Comparison of ENCODE assay signal across 18 cellular contexts in the genomic region with DNA sequence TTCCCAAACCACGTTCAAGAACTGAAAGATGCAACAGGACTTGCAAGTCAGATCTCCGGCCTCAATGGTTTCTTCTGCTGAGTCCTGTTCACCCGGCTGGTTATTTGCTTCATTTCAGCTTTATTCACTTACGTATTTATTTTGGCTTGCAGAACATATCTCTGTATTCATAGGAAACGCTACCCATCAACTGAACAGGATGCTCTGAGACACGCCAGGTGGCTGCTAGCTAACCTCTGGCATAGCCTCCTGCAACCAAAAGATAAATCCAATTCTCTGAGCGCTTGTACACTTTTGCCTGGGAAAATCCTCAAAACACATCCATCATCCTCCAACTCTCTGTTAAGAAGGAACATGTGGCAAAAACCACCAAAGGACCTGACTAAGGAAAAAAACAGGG.
"Had no signal": no experiment of that assay in that cellular context is flagged by ENCODE, and none has a peak within 500 bp of the region (broad histone marks: within the 10 kb centered on the region; RNA-seq: fewer than 3 reads in every experiment).

No MANE protein-coding gene starts in this region.

- DNase-seq: Kasumi-1, MV-4-11, NCI-H1048, NCI-H1105, NCI-H1417, NCI-H1436 treated with DMSO at 0.1 percent for 48 hours, NCI-H1694, NCI-H187 treated with DMSO at 0.1 percent for 48 hours, NCI-H2029 treated with DMSO at 0.1 percent for 48 hours, NCI-H2171 treated with DMSO at 0.1 percent for 48 hours, NCI-H345, NCI-H446 treated with DMSO at 0.1 percent for 48 hours, NCI-H510A treated with DMSO at 0.1 percent for 48 hours, NCI-H526, NCI-H82, SHP77 treated with DMSO at 0.1 percent for 48 hours, SJCRH30 had no signal

- FAIRE-seq: K562 had no signal
